In genomic region chr19:3099347-3100145, GRCh38 we compare ENCODE assay signal across 10 cellular contexts. TPM values are rescaled to one million over a fixed set of nuclear protein-coding genes. Genes with fewer than 3 reads are reported as not detected.
DNase-seq lines count a peak whose midpoint lies in the region; ATAC-seq and TF ChIP-seq lines count a peak whose summit lies in the region.
"Had no signal": no experiment of that assay in that cellular context is flagged by ENCODE, and none has a peak within 500 bp of the region (broad histone marks: within the 10 kb centered on the region; RNA-seq: fewer than 3 reads in every experiment).

No MANE protein-coding gene starts in this region.

- H3K79me2 ChIP-seq in OCI-LY7 (ENCODE audit: insufficient read depth, low read depth, low read length): peaks cover 9% of the 10 kb centered on the region; the same call in 1 of the 2 replicates

- ATAC-seq in CD4-positive, alpha-beta T cell (ENCODE audit: poor library complexity): no peak
- no peak for ATAC-seq in gastroesophageal sphincter

- POLR2A ChIA-PET in CD4-positive, alpha-beta T cell (lab: Charles Lee): no interaction called here
- POLR2A ChIA-PET in OCI-LY7 (lab: Charles Lee): no interaction called here

- H3K9ac ChIP-seq in skeletal muscle satellite cell (ENCODE audit: low read depth, low read length): peak overlapping the region; percentile 99

- H3K4me3 ChIP-seq in OCI-LY7 (ENCODE audit: low read depth, low read length, poor library complexity, severe bottlenecking): no peak overlapping the region
- peak overlapping the region in 1 of 2 donors; percentile 99 for H3K4me3 ChIP-seq in gastroesophageal sphincter
- peak overlapping the region; percentile 100 for H3K4me3 ChIP-seq in skeletal muscle satellite cell (ENCODE audit: low read length)

- peaks cover 19% of the 10 kb centered on the region; the same call in 1 of the 2 replicates for H4K20me1 ChIP-seq in OCI-LY7 (ENCODE audit: insufficient read depth, low read length)

- H3K4me1 ChIP-seq in OCI-LY7 (ENCODE audit: insufficient read depth, low read length, poor library complexity, severe bottlenecking): peaks cover 27% of the 10 kb centered on the region
- H3K4me1 ChIP-seq in gastroesophageal sphincter: peaks cover 5 to 99% (median 64%) of the 10 kb centered on the region in 3 donors
- H3K4me1 ChIP-seq in skeletal muscle satellite cell (ENCODE audit: control insufficient read depth, insufficient read depth, low read length): peaks cover 49% of the 10 kb centered on the region

- H3K9me2 ChIP-seq in OCI-LY7 (ENCODE audit: insufficient read depth, low read length): no peaks in the 10 kb centered on the region

- peaks cover 40% of the 10 kb centered on the region for H3K4me1 Mint-ChIP-seq in CD4-positive, alpha-beta T cell (ENCODE audit: low read depth)

- TF ChIP-seq EP300 in gastroesophageal sphincter (IDR thresholded peaks at IDR 0.05): no peak

- intact Hi-C loops in CD4-positive, alpha-beta T cell (cut with DNase I, micrococcal nuclease): no loop called here
- intact Hi-C loops in OCI-LY7 (cut with micrococcal nuclease; ENCODE audit: unreplicated experiment): no loop called here

- H2AFZ ChIP-seq in OCI-LY7 (ENCODE audit: low read length): no peak overlapping the region

- H3K27ac Mint-ChIP-seq in CD4-positive, alpha-beta T cell: peak overlapping the region; percentile 48

- H3K36me3 ChIP-seq in OCI-LY7 (ENCODE audit: insufficient read depth, low read length) (no peaks in the 10 kb centered on the region), gastroesophageal sphincter (no peaks in the 10 kb centered on the region), skeletal muscle satellite cell (ENCODE audit: insufficient read depth, low read length) (no peaks in the 10 kb centered on the region)

- peak overlapping the region; percentile 61 for H3K4me3 Mint-ChIP-seq in CD4-positive, alpha-beta T cell

- no peak for DNase-seq in CD4-positive, alpha-beta T cell
- no peak for DNase-seq in OCI-LY7 (ENCODE audit: low spot score)
- DNase-seq in A172 (ENCODE audit: low spot score): no peak
- no peak for DNase-seq in GM13977 (ENCODE audit: low spot score)
- no peak for DNase-seq in effector CD4-positive, alpha-beta T cell
- no peak for DNase-seq in GOT3 (lab: John Stamatoyannopoulos, UW)
- DNase-seq: DMS79, nucleus accumbens had no signal

- no peak for TF ChIP-seq POLR2A in gastroesophageal sphincter (IDR thresholded peaks at IDR 0.05)

- H3K4me2 ChIP-seq in OCI-LY7 (ENCODE audit: low read length) (peak overlapping the region; percentile 36), skeletal muscle satellite cell (ENCODE audit: low read length) (peak overlapping the region; percentile 99)

- WGBS in gastroesophageal sphincter (ENCODE audit: low coverage in 1 of 2), 2 donors: 75 to 90% methylated on average over 2 to 4 of the region's 29 CpGs

- TF ChIP-seq CTCF in CD4-positive, alpha-beta T cell (IDR thresholded peaks at IDR 0.05): no peak
- no peak for TF ChIP-seq CTCF in OCI-LY7 (conservative IDR thresholded peaks at IDR 0.05; ENCODE audit: low read length)
- TF ChIP-seq CTCF in gastroesophageal sphincter (IDR thresholded peaks at IDR 0.05): no peak
- no peak for TF ChIP-seq CTCF in GM13977 (IDR thresholded peaks at IDR 0.05; ENCODE audit: extremely low read depth, insufficient read depth, missing control alignments)

- in situ Hi-C loops in GM13977 (cut with MboI; ENCODE audit: low pct_unique_long_range_greater_than_20kb, low sequenced_read_pairs, unreplicated experiment): loop anchor here (10.0 kb wide), 1 partner anchor 135 kb away; no protein-coding TSS in a partner anchor

- peaks cover 3% of the 10 kb centered on the region for H3K27me3 ChIP-seq in CD4-positive, alpha-beta T cell (ENCODE audit: control insufficient read depth, insufficient read depth, low read length)
- H3K27me3 ChIP-seq in gastroesophageal sphincter (no peaks in the 10 kb centered on the region), skeletal muscle satellite cell (ENCODE audit: control insufficient read depth, insufficient read depth, low read length) (no peaks in the 10 kb centered on the region)

- no peak overlapping the region for H3K27ac ChIP-seq in CD4-positive, alpha-beta T cell (ENCODE audit: low read depth, low read length)
- H3K27ac ChIP-seq in OCI-LY7 (ENCODE audit: low read depth, low read length, poor library complexity, severe bottlenecking) (no peak overlapping the region), gastroesophageal sphincter (peak overlapping the region; percentile 61 to 87 (median 84))

- CTCF ChIA-PET in CD4-positive, alpha-beta T cell (lab: Charles Lee): interaction anchor here (2.3 kb wide), 1 partner anchor 23 kb away, joined by 6 read pairs; no protein-coding TSS in a partner anchor
- CTCF ChIA-PET in OCI-LY7 (lab: Charles Lee; ENCODE audit: unreplicated experiment): interaction anchor here (0.6 kb wide), 1 partner anchor 350 kb away, joined by 4 read pairs; no protein-coding TSS in a partner anchor

- H3K9me3 ChIP-seq in CD4-positive, alpha-beta T cell (ENCODE audit: control insufficient read depth, low read length): no peaks in the 10 kb centered on the region
- H3K9me3 ChIP-seq in OCI-LY7 (ENCODE audit: low read length): no peaks in the 10 kb centered on the region
- H3K9me3 ChIP-seq in gastroesophageal sphincter: no peaks in the 10 kb centered on the region
- H3K9me3 ChIP-seq in skeletal muscle satellite cell (replicated peaks; ENCODE audit: low read length): no peaks in the 10 kb centered on the region

- peaks cover 22% of the 10 kb centered on the region for H3K27me3 Mint-ChIP-seq in CD4-positive, alpha-beta T cell

- no peaks in the 10 kb centered on the region for H3K9me3 Mint-ChIP-seq in CD4-positive, alpha-beta T cell

- no TSS peak for BruUV-seq in OCI-LY7 (replicated peaks; lab: Mats Ljungman, UMichigan)

- H3K36me3 Mint-ChIP-seq in CD4-positive, alpha-beta T cell (ENCODE audit: low read depth): no peaks in the 10 kb centered on the region

RNA-seq across cellular contexts. Expression of gene GNA11, which starts 5.4 kb away (rescaled TPM):
- 1 to 10 TPM; 2.6 to 3.4 TPM for total RNA-seq in CD4-positive, alpha-beta T cell
- total RNA-seq in OCI-LY7 (2014; rRNA removed; shearing (Covaris generic)): 12.9 and 13.4 TPM in 2 replicates
- 10.1 and 14.3 TPM in 2 replicates for total RNA-seq in OCI-LY7 (2022)
- 100 to 1,000 TPM in 1 of 4 donors, 10 to 100 TPM in 3; 68.4 to 154 (median 83.4) TPM for total RNA-seq in gastroesophageal sphincter
- total RNA-seq in skeletal muscle satellite cell (2012; rRNA removed): 51.0 and 61.8 TPM in 2 replicates
- 97.7 and 98.4 TPM in 2 replicates for total RNA-seq in A172 (2014; rRNA removed; shearing (Covaris generic))

RNA-seq across cellular contexts. Expression of gene GNA15, which starts 36.3 kb away (rescaled TPM):
- 10 to 100 TPM; 12.1 to 14.9 TPM for total RNA-seq in CD4-positive, alpha-beta T cell
- total RNA-seq in OCI-LY7 (2014; rRNA removed; shearing (Covaris generic)): not detected in 2 replicates
- total RNA-seq in OCI-LY7 (2022) (not detected in 2 replicates), gastroesophageal sphincter (1 to 10 TPM; 1.2 to 9.3 (median 5.7) TPM)
- not detected in 2 replicates for total RNA-seq in skeletal muscle satellite cell (2012; rRNA removed)
- total RNA-seq in A172 (2014; rRNA removed; shearing (Covaris generic)): 0.19 and 0.26 TPM in 2 replicates

RNA-seq across cellular contexts. Expression of gene TLE5, which starts 37.3 kb away (rescaled TPM):
- total RNA-seq in CD4-positive, alpha-beta T cell: 100 to 1,000 TPM; 722 to 793 TPM
- 424 and 448 TPM in 2 replicates for total RNA-seq in OCI-LY7 (2014; rRNA removed; shearing (Covaris generic))
- total RNA-seq in OCI-LY7 (2022) (376 and 463 TPM in 2 replicates), gastroesophageal sphincter (100 to 1,000 TPM; 502 to 905 (median 558) TPM)
- total RNA-seq in skeletal muscle satellite cell (2012; rRNA removed): 115 and 174 TPM in 2 replicates
- total RNA-seq in A172 (2014; rRNA removed; shearing (Covaris generic)): 521 and 529 TPM in 2 replicates

Comparison
In these comparisons a context has a peak if more than half of its experiments do, and no peak if none do; other contexts are left out.
1. H3K27ac ChIP-seq: peak in gastroesophageal sphincter (4 of 4); none in CD4-positive, alpha-beta T cell (single experiment) and OCI-LY7 (single experiment).